ENCODE assay signal across 23 cellular contexts in the genomic region with DNA sequence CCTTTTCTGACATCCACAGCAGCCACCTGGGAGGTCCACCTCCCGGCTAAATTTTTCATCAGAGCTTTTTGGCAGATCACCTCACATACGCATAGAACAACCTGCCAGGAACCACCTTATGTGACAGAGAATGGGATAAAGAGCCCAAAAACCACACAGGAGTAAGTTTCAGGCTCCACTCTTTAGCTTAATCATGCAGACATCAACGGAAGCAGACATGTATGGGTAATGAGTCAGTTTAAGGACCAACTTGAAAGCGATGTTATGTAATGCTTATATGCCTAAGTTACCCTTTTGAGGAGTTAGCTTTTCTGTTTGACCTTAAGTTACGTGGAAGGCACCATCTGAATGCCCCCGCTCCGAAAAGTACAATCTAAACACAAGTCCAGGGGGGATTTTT.
A peak's percentile ranks its signal among the peaks of the same experiment; 100 is the strongest.
DNase-seq lines count a peak whose midpoint lies in the region; ATAC-seq, FAIRE-seq and TF ChIP-seq lines count a peak whose summit lies in the region.
"Had no signal": no experiment of that assay in that cellular context is flagged by ENCODE, and none has a peak within 500 bp of the region (broad histone marks: within the 10 kb centered on the region; RNA-seq: fewer than 3 reads in every experiment).

No MANE protein-coding gene starts in this region.

- FAIRE-seq in bronchial epithelial cell (lab: Jason Lieb, UNC): no peak
- FAIRE-seq: GM19239, H54 had no signal

- H3K36me3 Mint-ChIP-seq in activated CD4-positive, alpha-beta T cell treated with anti-CD3 and anti-CD28 coated beads for 36 hours (ENCODE audit: low read depth): peaks cover 37% of the 10 kb centered on the region

- H3K4me3 ChIP-seq in SJSA1 (no peak overlapping the region), bronchial epithelial cell (ENCODE audit: low read depth, low read length) (no peak overlapping the region), muscle layer of duodenum (ENCODE audit: low read depth in 1 of 2, low read length in 2 of 2) (no peak overlapping the region)
- H3K4me3 ChIP-seq: SK-N-MC had no signal

- TF ChIP-seq CTCF in bronchial epithelial cell (IDR thresholded peaks at IDR 0.05; ENCODE audit: insufficient read depth, low read length, severe bottlenecking): no peak
- no peak for TF ChIP-seq CTCF in omental fat pad (IDR thresholded peaks at IDR 0.05)

- no peak overlapping the region for H3K27ac Mint-ChIP-seq in activated CD4-positive, alpha-beta T cell treated with anti-CD3 and anti-CD28 coated beads for 36 hours
- H3K27ac Mint-ChIP-seq: CD8-positive, alpha-beta T cell had no signal

- peaks cover 38% of the 10 kb centered on the region for H3K4me1 ChIP-seq in SJSA1 (replicated peaks)
- no peaks in the 10 kb centered on the region for H3K4me1 ChIP-seq in muscle layer of duodenum (ENCODE audit: control insufficient read depth in 1 of 2, insufficient read depth in 2 of 2, low read length in 2 of 2)

- DNase-seq in activated CD4-positive, alpha-beta T cell treated with anti-CD3 and anti-CD28 coated beads for 36 hours: no peak
- no peak for DNase-seq in activated CD4-positive, alpha-beta T cell treated with anti-CD3 and anti-CD28 coated beads, Interleukin-2, amount 50 U/mL, for 1 hour
- DNase-seq in SJSA1 (ENCODE audit: low read depth in 1 of 2, low spot score in 2 of 2) (peak in 1 of 2 experiments; percentile 34), bronchial epithelial cell (ENCODE audit: low read depth) (peak; percentile 44), omental fat pad (ENCODE audit: low spot score) (no peak)
- DNase-seq: AML-193; C1 segment of cervical spinal cord; Calu3; CD8-positive, alpha-beta T cell; DMS153; GF-D8; MM.1S; NCI-H1694; NCI-H446 treated with DMSO at 0.1 percent for 48 hours; NCI-H526 treated with DMSO at 0.1 percent for 48 hours; RPMI8226; SHP77 had no signal

- CTCF ChIA-PET in activated CD4-positive, alpha-beta T cell treated with anti-CD3 and anti-CD28 coated beads for 36 hours (lab: Charles Lee): interaction anchor here (1.5 to 3.5 kb wide), 2 partner anchors 84 to 181 kb away, joined by 4 to 13 read pairs; no protein-coding TSS in a partner anchor

- H3K27ac ChIP-seq in SJSA1: peak overlapping the region; percentile 88
- peak overlapping the region; percentile 42 for H3K27ac ChIP-seq in muscle layer of duodenum (ENCODE audit: low read length)
- H3K27ac ChIP-seq: SK-N-MC had no signal

- H3K9me3 ChIP-seq in SJSA1 (replicated peaks): no peaks in the 10 kb centered on the region
- H3K9me3 ChIP-seq in muscle layer of duodenum (ENCODE audit: control insufficient read depth in 1 of 2, low read length in 2 of 2): peaks cover 5 to 7% of the 10 kb centered on the region in 2 donors

- POLR2A ChIA-PET in activated CD4-positive, alpha-beta T cell treated with anti-CD3 and anti-CD28 coated beads for 36 hours (lab: Charles Lee): no interaction called here

- no peaks in the 10 kb centered on the region for H3K4me1 Mint-ChIP-seq in activated CD4-positive, alpha-beta T cell treated with anti-CD3 and anti-CD28 coated beads for 36 hours

- H3K4me3 Mint-ChIP-seq in activated CD4-positive, alpha-beta T cell treated with anti-CD3 and anti-CD28 coated beads for 36 hours: no peak overlapping the region
- H3K4me3 Mint-ChIP-seq: CD8-positive, alpha-beta T cell had no signal

- H3K36me3 ChIP-seq in SJSA1 (no peaks in the 10 kb centered on the region), bronchial epithelial cell (ENCODE audit: control insufficient read depth, insufficient read depth, low read length) (no peaks in the 10 kb centered on the region), muscle layer of duodenum (ENCODE audit: control insufficient read depth in 1 of 2, insufficient read depth in 2 of 2, low read length in 2 of 2) (peaks cover 36 to 71% of the 10 kb centered on the region in 2 donors)

- H3K27me3 Mint-ChIP-seq in activated CD4-positive, alpha-beta T cell treated with anti-CD3 and anti-CD28 coated beads for 36 hours: no peaks in the 10 kb centered on the region

- H3K27me3 ChIP-seq in SJSA1 (replicated peaks): no peaks in the 10 kb centered on the region
- no peaks in the 10 kb centered on the region for H3K27me3 ChIP-seq in bronchial epithelial cell (ENCODE audit: control insufficient read depth, insufficient read depth, low read length)
- no peaks in the 10 kb centered on the region for H3K27me3 ChIP-seq in muscle layer of duodenum (ENCODE audit: low read depth, low read length)

- intact Hi-C loops in activated CD4-positive, alpha-beta T cell treated with anti-CD3 and anti-CD28 coated beads for 36 hours (cut with DNase I, micrococcal nuclease): no loop called here

- peak; percentile 33 for ATAC-seq in activated CD4-positive, alpha-beta T cell treated with anti-CD3 and anti-CD28 coated beads for 36 hours
- ATAC-seq in omental fat pad (ENCODE audit: low FRiP score) (no peak), GM18873 (IDR thresholded peaks at IDR 0.05; ENCODE audit: low FRiP score, unreplicated experiment) (no peak), HG03469 (IDR thresholded peaks at IDR 0.05; ENCODE audit: unreplicated experiment) (no peak)
- ATAC-seq: CD8-positive, alpha-beta T cell had no signal

- H3K9me3 Mint-ChIP-seq in activated CD4-positive, alpha-beta T cell treated with anti-CD3 and anti-CD28 coated beads for 36 hours (ENCODE audit: low read depth): no peaks in the 10 kb centered on the region
- H3K9me3 Mint-ChIP-seq: CD8-positive, alpha-beta T cell had no signal
